29 cellular contexts compared by ENCODE assay signal in genomic region chr18:45913276-45913675, GRCh38.
"Had no signal": no experiment of that assay in that cellular context is flagged by ENCODE, and none has a peak within 500 bp of the region (broad histone marks: within the 10 kb centered on the region; RNA-seq: fewer than 3 reads in every experiment).

No MANE protein-coding gene starts in this region.

- H3K36me3 ChIP-seq: uterus had no signal

- FAIRE-seq: urothelium cell line had no signal

- H3K4me3 Mint-ChIP-seq: stimulated activated effector memory CD8-positive, alpha-beta T cell treated with anti-CD3 and anti-CD28 coated beads, Interleukin-12 subunit alpha, Interleukin-12 subunit beta, amount 100 ng/mL, for 72 hours; stimulated activated memory B cell treated with anti-CD40 and anti-IgM and Interleukin-4, amounts not matched to agents 10 μg/mL and 1 μg/mL and 100 μg/mL, for 72 hours; stimulated activated naive B cell treated with anti-CD40 and anti-IgM and Interleukin-4, amounts not matched to agents 10 μg/mL and 1 μg/mL and 100 μg/mL, for 72 hours; stimulated activated naive CD8-positive, alpha-beta T cell treated with anti-CD3 and anti-CD28 coated beads, Interleukin-15, amount 100 ng/mL, for 72 hours; stimulated activated naive CD8-positive, alpha-beta T cell treated with anti-CD3 and anti-CD28 coated beads, Interleukin-15, Interleukin-2, amounts not matched to agents 100 ng/mL and 50 ng/mL, for 24 hours; type B pancreatic cell had no signal

- H3K4me1 ChIP-seq: stomach, suprapubic skin, testis, thyroid gland, tibial artery, tibial nerve, transverse colon, upper lobe of left lung, upper lobe of right lung, uterus, vagina had no signal

- H3K27me3 Mint-ChIP-seq: stimulated activated memory B cell treated with anti-CD40 and anti-IgM and Interleukin-4, amounts not matched to agents 10 μg/mL and 1 μg/mL and 100 μg/mL, for 72 hours; stimulated activated naive B cell treated with anti-CD40 and anti-IgM and Interleukin-4, amounts not matched to agents 10 μg/mL and 1 μg/mL and 100 μg/mL, for 72 hours; stimulated activated naive CD8-positive, alpha-beta T cell treated with anti-CD3 and anti-CD28 coated beads, Interleukin-15, amount 100 ng/mL, for 72 hours; stimulated activated naive CD8-positive, alpha-beta T cell treated with anti-CD3 and anti-CD28 coated beads, Interleukin-15, Interleukin-2, amounts not matched to agents 100 ng/mL and 50 ng/mL, for 24 hours; type B pancreatic cell had no signal

- H3K9me3 ChIP-seq: stomach, suprapubic skin, testis, thoracic aorta, thyroid gland, tibial artery, tibial nerve, transverse colon, upper lobe of left lung, upper lobe of right lung, uterus, vagina had no signal

- H3K27ac ChIP-seq: stomach, suprapubic skin, testis, thoracic aorta, thyroid gland, tibial artery, tibial nerve, transverse colon, upper lobe of left lung, upper lobe of right lung, uterus, vagina had no signal

- H3K27me3 ChIP-seq: stomach, suprapubic skin, testis, thyroid gland, tibial artery, tibial nerve, transverse colon, upper lobe of left lung, upper lobe of right lung, uterus, vagina had no signal

- ATAC-seq: stimulated activated effector memory CD8-positive, alpha-beta T cell treated with anti-CD3 and anti-CD28 coated beads, Interleukin-12 subunit alpha, Interleukin-12 subunit beta, amount 100 ng/mL, for 72 hours; stimulated activated memory B cell treated with anti-CD40 and anti-IgM and Interleukin-4, amounts not matched to agents 10 μg/mL and 1 μg/mL and 100 μg/mL, for 72 hours; stimulated activated naive B cell treated with anti-CD40 and anti-IgM and Interleukin-4, amounts not matched to agents 10 μg/mL and 1 μg/mL and 100 μg/mL, for 72 hours; stimulated activated naive CD8-positive, alpha-beta T cell treated with anti-CD3 and anti-CD28 coated beads, Interleukin-15, amount 100 ng/mL, for 72 hours; stimulated activated naive CD8-positive, alpha-beta T cell treated with anti-CD3 and anti-CD28 coated beads, Interleukin-15, Interleukin-2, amounts not matched to agents 100 U/mL and 50 U/mL, for 24 hours; upper lobe of right lung had no signal

- H3K4me1 Mint-ChIP-seq: stimulated activated memory B cell treated with anti-CD40 and anti-IgM and Interleukin-4, amounts not matched to agents 10 μg/mL and 1 μg/mL and 100 μg/mL, for 72 hours; stimulated activated naive B cell treated with anti-CD40 and anti-IgM and Interleukin-4, amounts not matched to agents 10 μg/mL and 1 μg/mL and 100 μg/mL, for 72 hours; stimulated activated naive CD8-positive, alpha-beta T cell treated with anti-CD3 and anti-CD28 coated beads, Interleukin-15, amount 100 ng/mL, for 72 hours had no signal

- DNase-seq: stimulated activated CD4-positive, alpha-beta T cell treated with anti-CD3 and anti-CD28 coated beads, Interleukin-2, amount 100 ng/mL, for 48 hours; stimulated activated CD4-positive, alpha-beta T cell treated with anti-CD3 and anti-CD28 coated beads, Interleukin-4, amount 100 ng/mL, for 1 hour; stimulated activated CD4-positive, alpha-beta T cell treated with anti-CD3 and anti-CD28 coated beads, Interleukin-4, amount 100 ng/mL, for 24 hours; stimulated activated CD4-positive, alpha-beta T cell treated with anti-CD3 and anti-CD28 coated beads, Interleukin-4, amount 100 ng/mL, for 4 hours; stimulated activated CD8-positive, alpha-beta memory T cell treated with anti-CD3 and anti-CD28 coated beads, Interleukin-4, amount 100 ng/mL, for 48 hours; stimulated activated naive B cell treated with anti-CD40 and anti-IgM and Interleukin-4, amounts not matched to agents 10 μg/mL and 1 μg/mL and 100 μg/mL, for 72 hours; stimulated activated naive CD4-positive, alpha-beta T cell; stimulated activated naive CD4-positive, alpha-beta T cell treated with Interleukin-2 at 50 U/mL for 16 hours; stimulated activated naive CD8-positive, alpha-beta T cell treated with anti-CD3 and anti-CD28 coated beads, Interleukin-15, amount 100 ng/mL, for 72 hours; stimulated activated naive CD8-positive, alpha-beta T cell treated with anti-CD3 and anti-CD28 coated beads, Interleukin-15, Interleukin-2, amounts not matched to agents 100 U/mL and 50 U/mL, for 24 hours; stomach; substantia nigra; testis; thyroid gland; tibial artery; transverse colon; trophoblast cell; upper lobe of left lung; upper lobe of right lung; uterus had no signal

- H3K4me3 ChIP-seq: stomach, suprapubic skin, testis, thoracic aorta, thyroid gland, tibial artery, tibial nerve, transverse colon, upper lobe of left lung, upper lobe of right lung, uterus, vagina had no signal

- H3K9me3 Mint-ChIP-seq: stimulated activated effector memory CD8-positive, alpha-beta T cell treated with anti-CD3 and anti-CD28 coated beads, Interleukin-12 subunit alpha, Interleukin-12 subunit beta, amount 100 ng/mL, for 72 hours; stimulated activated memory B cell treated with anti-CD40 and anti-IgM and Interleukin-4, amounts not matched to agents 10 μg/mL and 1 μg/mL and 100 μg/mL, for 72 hours; stimulated activated naive B cell treated with anti-CD40 and anti-IgM and Interleukin-4, amounts not matched to agents 10 μg/mL and 1 μg/mL and 100 μg/mL, for 72 hours; stimulated activated naive CD8-positive, alpha-beta T cell treated with anti-CD3 and anti-CD28 coated beads, Interleukin-15, amount 100 ng/mL, for 72 hours; stimulated activated naive CD8-positive, alpha-beta T cell treated with anti-CD3 and anti-CD28 coated beads, Interleukin-15, Interleukin-2, amounts not matched to agents 100 ng/mL and 50 ng/mL, for 24 hours; type B pancreatic cell had no signal

- H3K27ac Mint-ChIP-seq: stimulated activated effector memory CD8-positive, alpha-beta T cell treated with anti-CD3 and anti-CD28 coated beads, Interleukin-12 subunit alpha, Interleukin-12 subunit beta, amount 100 ng/mL, for 72 hours; stimulated activated memory B cell treated with anti-CD40 and anti-IgM and Interleukin-4, amounts not matched to agents 10 μg/mL and 1 μg/mL and 100 μg/mL, for 72 hours; stimulated activated naive B cell treated with anti-CD40 and anti-IgM and Interleukin-4, amounts not matched to agents 10 μg/mL and 1 μg/mL and 100 μg/mL, for 72 hours; stimulated activated naive CD8-positive, alpha-beta T cell treated with anti-CD3 and anti-CD28 coated beads, Interleukin-15, Interleukin-2, amounts not matched to agents 100 ng/mL and 50 ng/mL, for 24 hours; type B pancreatic cell had no signal
